8 cellular contexts compared by ENCODE assay signal in genomic region chr11:121722431-121723256, GRCh38.
DNase-seq lines count a peak whose midpoint lies in the region; ATAC-seq and TF ChIP-seq lines count a peak whose summit lies in the region.

No MANE protein-coding gene starts in this region.

- peaks cover 28% of the 10 kb centered on the region for H3K27me3 Mint-ChIP-seq in activated naive CD8-positive, alpha-beta T cell treated with anti-CD3 and anti-CD28 coated beads for 36 hours
- H3K27me3 Mint-ChIP-seq in T-helper 2 cell treated with Interferon-gamma antibody and Interleukin-4, amounts not matched to agents 5 μg/mL and 100 μg/mL, for 36 hours (ENCODE audit: low read depth), result peaks cover 19% of the 10 kb centered on the region

- CTCF ChIA-PET in A673 (lab: Charles Lee), result interaction anchor here (0.5 to 1.4 kb wide), 3 partner anchors 377 to 586 kb away, joined by 3 to 6 read pairs (median 5); no protein-coding TSS in a partner anchor

- POLR2A ChIA-PET in A673 (lab: Charles Lee; ENCODE audit: low non-redundant PET), result interaction anchor here (0.6 to 0.9 kb wide), 3 partner anchors 26 to 144 kb away, joined by 3 to 5 read pairs (median 3); no protein-coding TSS in a partner anchor

- TF ChIP-seq CTCF in A673 (conservative IDR thresholded peaks at IDR 0.05; ENCODE audit: low read depth, low read length), result no peak

- BruUV-seq in A673 (replicated peaks; lab: Mats Ljungman, UMichigan), result no TSS peak

- H3K4me3 ChIP-seq in A673 (ENCODE audit: low read depth, low read length, poor library complexity, severe bottlenecking) (peak overlapping the region; percentile 36), HUES64 (ENCODE audit: low read length) (peak overlapping the region; percentile 63)

- DNase-seq in A673 (ENCODE audit: low spot score) (peak; percentile 95), cardiac septum (ENCODE audit: low spot score) (peak; percentile 91), occipital lobe (lab: John Stamatoyannopoulos, UW) (peak; percentile 89), NCI-H510A treated with DMSO at 0.1 percent for 48 hours (lab: John Stamatoyannopoulos, UW) (no peak)
- peak; percentile 3 for DNase-seq in activated naive CD8-positive, alpha-beta T cell treated with anti-CD3 and anti-CD28 coated beads for 36 hours
- no peak for DNase-seq in T-helper 2 cell treated with Interferon-gamma antibody and Interleukin-4, amounts not matched to agents 5 μg/mL and 100 μg/mL, for 36 hours (ENCODE audit: low spot score)

- H3K4me3 Mint-ChIP-seq in activated naive CD8-positive, alpha-beta T cell treated with anti-CD3 and anti-CD28 coated beads for 36 hours, result no peak overlapping the region
- H3K4me3 Mint-ChIP-seq in T-helper 2 cell treated with Interferon-gamma antibody and Interleukin-4, amounts not matched to agents 5 μg/mL and 100 μg/mL, for 36 hours, result no peak overlapping the region

- H3K9me3 Mint-ChIP-seq in activated naive CD8-positive, alpha-beta T cell treated with anti-CD3 and anti-CD28 coated beads for 36 hours, result no peaks in the 10 kb centered on the region
- no peaks in the 10 kb centered on the region for H3K9me3 Mint-ChIP-seq in T-helper 2 cell treated with Interferon-gamma antibody and Interleukin-4, amounts not matched to agents 5 μg/mL and 100 μg/mL, for 36 hours

- H3K4me1 ChIP-seq in A673 (ENCODE audit: insufficient read depth, low read length, poor library complexity, severe bottlenecking) (peaks cover 24% of the 10 kb centered on the region), HUES64 (ENCODE audit: insufficient read depth, low read length) (peaks cover 7% of the 10 kb centered on the region)

- H3K27me3 ChIP-seq in A673 (replicated peaks; ENCODE audit: insufficient read depth, low read depth, low read length, poor library complexity), result no peaks in the 10 kb centered on the region
- H3K27me3 ChIP-seq in HUES64 (ENCODE audit: insufficient read depth, low read length), result peaks cover 32% of the 10 kb centered on the region

- H3K4me1 Mint-ChIP-seq in activated naive CD8-positive, alpha-beta T cell treated with anti-CD3 and anti-CD28 coated beads for 36 hours, result no peaks in the 10 kb centered on the region
- no peaks in the 10 kb centered on the region for H3K4me1 Mint-ChIP-seq in T-helper 2 cell treated with Interferon-gamma antibody and Interleukin-4, amounts not matched to agents 5 μg/mL and 100 μg/mL, for 36 hours (ENCODE audit: low read depth)

- intact Hi-C loops in A673 (cut with micrococcal nuclease; ENCODE audit: unreplicated experiment) (no loop called here), cardiac septum (cut with DNase I) (loop anchor here (1.0 to 5.0 kb wide), 2 partner anchors 20 to 65 kb away; no protein-coding TSS in a partner anchor)

- ATAC-seq in GM18873 (IDR thresholded peaks at IDR 0.05; ENCODE audit: low FRiP score, unreplicated experiment), result no peak

- peak overlapping the region; percentile 65 for H3K9ac ChIP-seq in HUES64 (ENCODE audit: low read depth, low read length)

- H3K27ac ChIP-seq in A673 (ENCODE audit: low read depth, low read length, poor library complexity, severe bottlenecking) (peak overlapping the region; percentile 77), HUES64 (ENCODE audit: low read depth, low read length) (peak overlapping the region; percentile 62)

- 2% methylated on average over 47 of the region's 47 CpGs for WGBS in HUES64

- H3K9me3 ChIP-seq in A673 (ENCODE audit: low read depth, low read length, poor library complexity, severe bottlenecking) (no peaks in the 10 kb centered on the region), HUES64 (ENCODE audit: insufficient read depth, low read depth, low read length) (peaks cover 2% of the 10 kb centered on the region; the same call in 1 of the 2 replicates)

- H3K36me3 ChIP-seq in A673 (ENCODE audit: insufficient read depth, low read length, poor library complexity, severe bottlenecking) (no peaks in the 10 kb centered on the region), HUES64 (ENCODE audit: insufficient read depth, low read length) (no peaks in the 10 kb centered on the region)

- H3K36me3 Mint-ChIP-seq in activated naive CD8-positive, alpha-beta T cell treated with anti-CD3 and anti-CD28 coated beads for 36 hours, result no peaks in the 10 kb centered on the region
- no peaks in the 10 kb centered on the region for H3K36me3 Mint-ChIP-seq in T-helper 2 cell treated with Interferon-gamma antibody and Interleukin-4, amounts not matched to agents 5 μg/mL and 100 μg/mL, for 36 hours (ENCODE audit: low read depth)

- H3K27ac Mint-ChIP-seq in activated naive CD8-positive, alpha-beta T cell treated with anti-CD3 and anti-CD28 coated beads for 36 hours, result no peak overlapping the region
- H3K27ac Mint-ChIP-seq in T-helper 2 cell treated with Interferon-gamma antibody and Interleukin-4, amounts not matched to agents 5 μg/mL and 100 μg/mL, for 36 hours, result no peak overlapping the region

Comparison
In these comparisons a context has a peak if more than half of its experiments do, and no peak if none do; other contexts are left out.
1. DNase-seq: peak in A673 (single experiment), activated naive CD8-positive, alpha-beta T cell treated with anti-CD3 and anti-CD28 coated beads for 36 hours (single experiment), cardiac septum (single experiment) and occipital lobe (single experiment); none in NCI-H510A treated with DMSO at 0.1 percent for 48 hours (single experiment) and T-helper 2 cell treated with Interferon-gamma antibody and Interleukin-4, amounts not matched to agents 5 μg/mL and 100 μg/mL, for 36 hours (single experiment).